10 cellular contexts compared by ENCODE assay signal in genomic region chr3:159805411-159805772, GRCh38. TPM values are rescaled to one million over a fixed set of nuclear protein-coding genes. Genes with fewer than 3 reads are reported as not detected.
A peak's percentile ranks its signal among the peaks of the same experiment; 100 is the strongest.
DNase-seq lines count a peak whose midpoint lies in the region; ATAC-seq and TF ChIP-seq lines count a peak whose summit lies in the region.
"Had no signal": no experiment of that assay in that cellular context is flagged by ENCODE, and none has a peak within 500 bp of the region (broad histone marks: within the 10 kb centered on the region; RNA-seq: fewer than 3 reads in every experiment).

No MANE protein-coding gene starts in this region.

- H3K4me1 ChIP-seq in H9 (ENCODE audit: insufficient read depth, low read length): no peaks in the 10 kb centered on the region

- no peak overlapping the region for H3K56ac ChIP-seq in H9 (ENCODE audit: insufficient read length, low read depth, low read length)

- POLR2A ChIA-PET in activated CD8-positive, alpha-beta T cell treated with anti-CD3 and anti-CD28 coated beads, Interleukin-2, amount 10 ng/mL, durations not matched to agents 7 days and 5 days (lab: Charles Lee): no interaction called here

- no peaks in the 10 kb centered on the region for H3K9me3 ChIP-seq in H9 (ENCODE audit: control insufficient read depth, low read depth, low read length)
- H3K9me3 ChIP-seq: psoas muscle had no signal

- no peak overlapping the region for H3T11ph ChIP-seq in H9 (ENCODE audit: low read length)

- intact Hi-C loops in left colon (cut with DNase I, micrococcal nuclease): loop anchor here in 1 of 2 donors (5.0 to 10.0 kb wide), 2 partner anchors 188 to 541 kb away; no protein-coding TSS in a partner anchor

- H3K9ac ChIP-seq in H9 (ENCODE audit: extremely low read depth, insufficient read length, low read length): no peak overlapping the region

- H2BK5ac ChIP-seq in H9 (ENCODE audit: insufficient read length, low read length): no peak overlapping the region

- no peaks in the 10 kb centered on the region for H3K79me2 ChIP-seq in H9 (ENCODE audit: insufficient read depth, low read length)

- H3K36me3 Mint-ChIP-seq in H9 (ENCODE audit: insufficient read depth in 1 of 3, low read depth in 3 of 3): no peaks in the 10 kb centered on the region
- no peaks in the 10 kb centered on the region for H3K36me3 Mint-ChIP-seq in activated CD8-positive, alpha-beta T cell treated with anti-CD3 and anti-CD28 coated beads, Interleukin-2, amount 10 ng/mL, durations not matched to agents 7 days and 5 days (ENCODE audit: low read depth)
- H3K36me3 Mint-ChIP-seq: activated naive CD8-positive, alpha-beta T cell treated with anti-CD3 and anti-CD28 coated beads for 36 hours had no signal

- peak; percentile 19 for ATAC-seq in GM18502 (IDR thresholded peaks at IDR 0.05; ENCODE audit: poor library complexity, unreplicated experiment)
- peak; percentile 11 for ATAC-seq in GM21576 (IDR thresholded peaks at IDR 0.05; ENCODE audit: unreplicated experiment)
- peak; percentile 17 for ATAC-seq in HG03521 (IDR thresholded peaks at IDR 0.05; ENCODE audit: unreplicated experiment)
- peak; percentile 61 for ATAC-seq in left colon
- no peak for ATAC-seq in activated CD8-positive, alpha-beta T cell treated with anti-CD3 and anti-CD28 coated beads, Interleukin-2, amount 10 ng/mL, durations not matched to agents 7 days and 5 days

- H2BK20ac ChIP-seq in H9 (ENCODE audit: low read depth, low read length, poor library complexity, severe bottlenecking): no peak overlapping the region

- no CpG with 5 or more reads among the region's 1 CpG for WGBS in H9 (ENCODE audit: extremely low coverage, insufficient read length, low lambda C conversion rate)

- H2AFZ ChIP-seq in H9 (ENCODE audit: low read length): no peak overlapping the region

- no peak overlapping the region for H3K4me3 Mint-ChIP-seq in H9
- no peak overlapping the region for H3K4me3 Mint-ChIP-seq in activated CD8-positive, alpha-beta T cell treated with anti-CD3 and anti-CD28 coated beads, Interleukin-2, amount 10 ng/mL, durations not matched to agents 7 days and 5 days
- H3K4me3 Mint-ChIP-seq: activated naive CD8-positive, alpha-beta T cell treated with anti-CD3 and anti-CD28 coated beads for 36 hours had no signal

- CTCF ChIA-PET in activated CD8-positive, alpha-beta T cell treated with anti-CD3 and anti-CD28 coated beads, Interleukin-2, amount 10 ng/mL, durations not matched to agents 7 days and 5 days (lab: Charles Lee): interaction anchor here (0.7 to 3.0 kb wide), 5 partner anchors 21 to 545 kb away, joined by 3 to 16 read pairs (median 3); no protein-coding TSS in a partner anchor

- H4K20me1 ChIP-seq in H9 (ENCODE audit: control insufficient read depth, insufficient read depth, insufficient read length): no peaks in the 10 kb centered on the region

- H3K27me3 ChIP-seq in H9 (ENCODE audit: insufficient read depth, low read length): peaks cover 15% of the 10 kb centered on the region

- H3K27me3 Mint-ChIP-seq in H9 (ENCODE audit: low read depth): peaks cover 34% of the 10 kb centered on the region
- H3K27me3 Mint-ChIP-seq in activated CD8-positive, alpha-beta T cell treated with anti-CD3 and anti-CD28 coated beads, Interleukin-2, amount 10 ng/mL, durations not matched to agents 7 days and 5 days (ENCODE audit: low read depth): peaks cover 16% of the 10 kb centered on the region

- H3K4ac ChIP-seq in H9 (ENCODE audit: low read depth, low read length): no peak overlapping the region

- no peak overlapping the region for H4K91ac ChIP-seq in H9 (ENCODE audit: insufficient read length, low read depth, low read length)

- no peak overlapping the region for H3K4me2 ChIP-seq in H9 (ENCODE audit: insufficient read depth, insufficient read length, low read length)

- no peak overlapping the region for H3K18ac ChIP-seq in H9 (ENCODE audit: insufficient read length, low read depth, low read length)

- no peak overlapping the region for H4K5ac ChIP-seq in H9 (ENCODE audit: insufficient read length, low read depth, low read length)

- DNase-seq in left colon (no peak), amniotic stem cell (lab: John Stamatoyannopoulos, UW) (no peak), AG08396 (ENCODE audit: low spot score) (no peak), H9 (no peak)
- DNase-seq in activated CD8-positive, alpha-beta T cell treated with anti-CD3 and anti-CD28 coated beads, Interleukin-2, amount 10 ng/mL, durations not matched to agents 7 days and 5 days: no peak

- peaks cover 4 to 5% of the 10 kb centered on the region in 2 experiments for H3K4me1 Mint-ChIP-seq in H9
- H3K4me1 Mint-ChIP-seq in activated CD8-positive, alpha-beta T cell treated with anti-CD3 and anti-CD28 coated beads, Interleukin-2, amount 10 ng/mL, durations not matched to agents 7 days and 5 days (ENCODE audit: low read depth): no peaks in the 10 kb centered on the region
- H3K4me1 Mint-ChIP-seq: activated naive CD8-positive, alpha-beta T cell treated with anti-CD3 and anti-CD28 coated beads for 36 hours had no signal

- no peak overlapping the region for H3K27ac ChIP-seq in H9 (ENCODE audit: insufficient read length, low read depth, low read length)
- H3K27ac ChIP-seq: psoas muscle had no signal

- no peaks in the 10 kb centered on the region; a peak in 1 of 5 replicates for H3K9me3 Mint-ChIP-seq in H9
- H3K9me3 Mint-ChIP-seq in activated CD8-positive, alpha-beta T cell treated with anti-CD3 and anti-CD28 coated beads, Interleukin-2, amount 10 ng/mL, durations not matched to agents 7 days and 5 days (ENCODE audit: insufficient read depth): no peaks in the 10 kb centered on the region
- H3K9me3 Mint-ChIP-seq: activated naive CD8-positive, alpha-beta T cell treated with anti-CD3 and anti-CD28 coated beads for 36 hours had no signal

- H2BK15ac ChIP-seq in H9 (ENCODE audit: low read depth, low read length): no peak overlapping the region

- H3K14ac ChIP-seq in H9 (ENCODE audit: insufficient read depth, low read length): no peak overlapping the region

- no peak overlapping the region for H2AK5ac ChIP-seq in H9 (ENCODE audit: insufficient read length, low read length)

- no peaks in the 10 kb centered on the region for H3K79me1 ChIP-seq in H9 (ENCODE audit: insufficient read depth, low read depth, low read length, poor library complexity, severe bottlenecking)

- H2BK120ac ChIP-seq in H9 (ENCODE audit: low read depth, low read length, poor library complexity, severe bottlenecking): no peak overlapping the region

- H3K23me2 ChIP-seq in H9 (ENCODE audit: insufficient read length, low read depth, low read length, poor library complexity, severe bottlenecking): no peaks in the 10 kb centered on the region

- no peak overlapping the region for H4K8ac ChIP-seq in H9 (replicated peaks; ENCODE audit: insufficient read length, low read depth, low read length)

- H3K23ac ChIP-seq in H9 (ENCODE audit: insufficient read length, low read depth, low read length): no peak overlapping the region

- H2BK12ac ChIP-seq in H9 (ENCODE audit: insufficient read length, low read depth, low read length): no peak overlapping the region

- TF ChIP-seq CTCF in H9 (conservative IDR thresholded peaks at IDR 0.05): no peak; the same call in 2 of the 3 replicates

- no peak overlapping the region for H3K27ac Mint-ChIP-seq in H9
- no peak overlapping the region for H3K27ac Mint-ChIP-seq in activated CD8-positive, alpha-beta T cell treated with anti-CD3 and anti-CD28 coated beads, Interleukin-2, amount 10 ng/mL, durations not matched to agents 7 days and 5 days
- H3K27ac Mint-ChIP-seq: activated naive CD8-positive, alpha-beta T cell treated with anti-CD3 and anti-CD28 coated beads for 36 hours had no signal

RNA-seq across cellular contexts. Expression of gene SCHIP1, which starts 34.3 kb away (rescaled TPM):
- total RNA-seq in left colon: 1 to 10 TPM in 1 of 2 donors, under 1 TPM in 1; 0.67 to 2.7 TPM
- total RNA-seq in H9 (2021): 2.0 and 2.3 TPM in 2 replicates
- not detected for total RNA-seq in activated CD8-positive, alpha-beta T cell treated with anti-CD3 and anti-CD28 coated beads, Interleukin-2, amount 10 ng/mL, durations not matched to agents 7 days and 5 days
- total RNA-seq: activated naive CD8-positive, alpha-beta T cell treated with anti-CD3 and anti-CD28 coated beads for 36 hours had no signal
